ENCODE assay signal across 8 cellular contexts in the genomic region with DNA sequence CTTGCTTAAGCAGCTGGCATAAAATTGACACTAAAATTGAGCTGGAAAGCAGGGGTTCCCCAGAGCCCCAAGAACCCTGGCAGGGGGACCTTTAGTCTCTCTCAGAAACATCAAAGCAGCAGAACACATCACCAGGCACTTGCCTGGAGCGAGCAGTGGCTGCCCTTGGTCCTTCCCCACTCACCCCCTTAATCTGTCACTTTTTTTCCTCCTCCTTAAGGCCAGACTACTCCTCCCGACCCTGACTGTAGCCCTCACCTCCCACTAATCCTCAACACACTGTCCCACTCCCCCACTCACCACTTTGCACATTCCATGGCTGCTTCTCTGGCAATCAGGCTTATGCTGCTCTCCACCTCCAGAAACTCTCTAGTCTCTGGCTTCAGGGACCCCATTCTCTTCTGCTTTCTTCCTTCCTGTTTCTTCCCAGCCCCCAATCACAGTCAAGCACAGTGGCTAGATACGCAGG. TPM values are rescaled to one million over a fixed set of nuclear protein-coding genes. Genes with fewer than 3 reads are reported as not detected.
A peak's percentile ranks its signal among the peaks of the same experiment; 100 is the strongest.
DNase-seq lines count a peak whose midpoint lies in the region; ATAC-seq and TF ChIP-seq lines count a peak whose summit lies in the region.

No MANE protein-coding gene starts in this region.

- ATAC-seq in memory B cell (ENCODE audit: low read depth), result peak; percentile 7

- no peak for TF ChIP-seq CTCF in brain (conservative IDR thresholded peaks at IDR 0.05)

- peak; percentile 35 for DNase-seq in NCI-H82 (lab: John Stamatoyannopoulos, UW)
- DNase-seq in NCI-H82 treated with DMSO at 0.1 percent for 48 hours (lab: John Stamatoyannopoulos, UW; ENCODE audit: unreplicated experiment), result no peak
- no peak for DNase-seq in Jurkat, Clone E6-1 (ENCODE audit: low read depth, low spot score)
- no peak for DNase-seq in memory B cell (ENCODE audit: low spot score in 2 of 2)
- no peak for DNase-seq in UCSD-AML1 (lab: John Stamatoyannopoulos, UW; ENCODE audit: unreplicated experiment)
- DNase-seq in NCI-H446 (lab: John Stamatoyannopoulos, UW), result no peak
- no peak for DNase-seq in NCI-H2227 (lab: John Stamatoyannopoulos, UW; ENCODE audit: unreplicated experiment)

- peak overlapping the region; percentile 98 to 100 (median 100) for H3K4me3 Mint-ChIP-seq in brain
- peak overlapping the region; percentile 94 for H3K4me3 Mint-ChIP-seq in memory B cell

- H3K36me3 Mint-ChIP-seq in brain (peaks cover 12% of the 10 kb centered on the region), memory B cell (peaks cover 12% of the 10 kb centered on the region)

- H3K4me3 ChIP-seq in Jurkat, Clone E6-1 (ENCODE audit: low read length), result peak overlapping the region; percentile 88

- H3K4me1 Mint-ChIP-seq in brain (peaks cover 43% of the 10 kb centered on the region), memory B cell (peaks cover 7% of the 10 kb centered on the region)

- peaks cover 10% of the 10 kb centered on the region for H3K27me3 Mint-ChIP-seq in brain
- H3K27me3 Mint-ChIP-seq in memory B cell, result peaks cover 1% of the 10 kb centered on the region

- no peaks in the 10 kb centered on the region for H3K9me3 Mint-ChIP-seq in brain
- H3K9me3 Mint-ChIP-seq in memory B cell, result peaks cover 3% of the 10 kb centered on the region

- H3K27ac Mint-ChIP-seq in brain, result peak overlapping the region; percentile 87 to 95 (median 89)
- peak overlapping the region; percentile 70 for H3K27ac Mint-ChIP-seq in memory B cell

RNA-seq across cellular contexts. Expression of a gene that starts 0.5 kb away (rescaled TPM):
- polyA plus RNA-seq in Jurkat, Clone E6-1 (2012; ENCODE audit: insufficient read depth, insufficient read length), result not detected
- 5.3 TPM for polyA plus RNA-seq in brain (ENCODE audit: insufficient read depth, low read depth, low replicate concordance)

RNA-seq across cellular contexts. Expression of a gene that starts 6.6 kb away (rescaled TPM):
- not detected for polyA plus RNA-seq in Jurkat, Clone E6-1 (2012; ENCODE audit: insufficient read depth, insufficient read length)
- 1.1 TPM for polyA plus RNA-seq in brain (ENCODE audit: insufficient read depth, low read depth, low replicate concordance)

RNA-seq across cellular contexts. Expression of a gene that starts 14.4 kb away (rescaled TPM):
- 3.6 TPM for polyA plus RNA-seq in Jurkat, Clone E6-1 (2012; ENCODE audit: insufficient read depth, insufficient read length)
- 10.5 TPM for polyA plus RNA-seq in brain (ENCODE audit: insufficient read depth, low read depth, low replicate concordance)

RNA-seq across cellular contexts. Expression of a gene that starts 27.5 kb away (rescaled TPM):
- polyA plus RNA-seq in Jurkat, Clone E6-1 (2012; ENCODE audit: insufficient read depth, insufficient read length), result not detected
- polyA plus RNA-seq in brain (ENCODE audit: insufficient read depth, low read depth, low replicate concordance), result 23.9 TPM

RNA-seq across cellular contexts. Expression of a gene that starts 28.8 kb away (rescaled TPM):
- 4.6 TPM for polyA plus RNA-seq in Jurkat, Clone E6-1 (2012; ENCODE audit: insufficient read depth, insufficient read length)
- polyA plus RNA-seq in brain (ENCODE audit: insufficient read depth, low read depth, low replicate concordance), result 3.9 TPM
